In the genomic region with DNA sequence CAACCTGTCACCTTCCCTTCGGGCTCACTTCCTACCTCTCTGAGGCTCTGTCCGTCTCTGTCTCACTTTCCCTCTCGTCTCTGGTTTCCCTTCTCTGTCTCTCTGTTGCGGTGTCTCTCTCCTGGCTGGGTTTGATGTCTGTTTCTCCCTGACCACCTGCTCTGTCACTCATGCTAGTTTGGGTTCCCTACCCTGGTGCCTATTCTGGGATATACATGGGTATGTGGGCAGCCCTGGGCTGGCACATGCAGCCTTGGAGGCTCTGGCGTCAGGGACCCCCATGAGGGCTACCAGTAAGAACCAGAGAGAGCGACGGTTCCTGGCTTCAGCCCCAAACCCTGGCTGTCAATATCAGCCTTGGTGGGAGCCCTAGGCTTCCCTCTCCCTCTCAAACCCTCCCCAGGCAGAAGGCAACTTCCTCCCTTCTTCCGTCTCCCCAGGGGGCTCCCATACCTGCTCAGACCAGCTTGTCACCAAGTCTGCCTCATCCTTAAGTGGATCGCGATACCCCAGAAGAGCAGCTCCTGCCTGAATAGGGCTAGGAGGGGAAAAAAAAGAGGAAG, we compare ENCODE assay signal across 2 cellular contexts.
TF ChIP-seq lines count a peak whose summit lies in the region.

No MANE protein-coding gene starts in this region.

TF ChIP-seq in GM12891, 5 proteins besides CTCF, POLR2A, EP300 and RAD21:
- TF ChIP-seq SPI1 (IDR thresholded peaks at IDR 0.05; ENCODE audit: low read depth, low read length) (0 out of 2 replicates have a peak, but pooled peaks have one; percentile 12), POLR2AphosphoS5 (IDR thresholded peaks at IDR 0.05; ENCODE audit: low read depth, low read length) (no peak), TAF1 (IDR thresholded peaks at IDR 0.05; ENCODE audit: low read depth, low read length) (no peak), PAX5 (IDR thresholded peaks at IDR 0.05; ENCODE audit: insufficient read depth, low read length, severe bottlenecking) (no peak)

TF ChIP-seq in endothelial cell of umbilical vein, 7 proteins besides CTCF, POLR2A, EP300 and RAD21:
- TF ChIP-seq FOS (IDR thresholded peaks at IDR 0.05; ENCODE audit: borderline replicate concordance, insufficient read depth, low read length), result no peak
- no peak for TF ChIP-seq GATA2 (IDR thresholded peaks at IDR 0.05; ENCODE audit: insufficient read depth, insufficient read length, low read depth, low read length)
- no peak for TF ChIP-seq POLR2AphosphoS5 (IDR thresholded peaks at IDR 0.05; ENCODE audit: insufficient read depth, low read depth, low read length)
- TF ChIP-seq MYC (IDR thresholded peaks at IDR 0.05; ENCODE audit: low read depth, low read length), result no peak
